Comparison of ENCODE assay signal across 8 cellular contexts in the genomic region with DNA sequence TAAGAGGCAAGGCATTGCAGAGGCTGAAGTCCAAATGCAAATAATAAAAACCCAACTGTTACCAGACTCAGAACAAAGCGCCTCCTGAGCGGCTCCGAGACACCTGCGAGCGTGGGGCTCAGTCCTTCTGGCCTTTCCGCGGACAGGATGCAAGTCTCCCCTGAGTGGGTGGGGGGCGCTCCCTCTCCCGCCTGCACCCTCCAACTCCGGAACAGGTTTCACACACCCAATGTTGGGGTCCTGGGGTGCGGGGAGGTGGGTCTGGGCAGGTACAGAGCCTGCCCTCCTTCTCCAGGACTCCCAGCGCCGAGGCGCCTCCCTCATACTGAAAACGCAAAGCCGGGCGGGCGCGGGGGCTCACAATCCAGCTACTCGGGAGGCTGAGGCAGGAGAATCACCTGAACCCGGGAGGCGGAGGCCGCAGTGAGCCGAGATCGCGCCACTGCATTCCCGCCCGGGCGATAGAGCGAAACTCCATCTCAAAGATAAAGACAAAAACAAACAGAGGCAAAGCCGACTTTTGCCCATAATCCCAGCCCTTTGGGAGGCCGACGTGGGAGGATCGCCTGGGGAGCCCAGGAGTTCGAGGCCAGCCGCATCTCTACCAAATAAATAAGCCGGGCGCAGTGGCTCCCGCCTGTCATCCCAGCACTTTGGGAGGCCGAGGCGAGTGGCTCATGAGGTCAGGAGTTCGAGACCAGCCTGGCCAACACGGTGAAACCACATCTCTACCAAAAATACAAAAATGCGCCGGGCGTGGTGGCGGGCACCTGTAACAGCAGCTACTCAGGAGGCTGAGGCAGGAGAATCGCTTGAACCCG. TPM values are rescaled to one million over a fixed set of nuclear protein-coding genes. Genes with fewer than 3 reads are reported as not detected.
DNase-seq lines count a peak whose midpoint lies in the region; ATAC-seq and TF ChIP-seq lines count a peak whose summit lies in the region.

No MANE protein-coding gene starts in this region.

- peak overlapping the region; percentile 71 for H3K4me3 Mint-ChIP-seq in central memory CD8-positive, alpha-beta T cell
- H3K4me3 Mint-ChIP-seq in nephron progenitor cell: peak overlapping the region; percentile 79

- no peaks in the 10 kb centered on the region for H3K4me1 Mint-ChIP-seq in central memory CD8-positive, alpha-beta T cell
- peaks cover 33% of the 10 kb centered on the region for H3K4me1 Mint-ChIP-seq in nephron progenitor cell

- H3K27ac ChIP-seq in BLaER1: peak overlapping the region; percentile 85
- no peak overlapping the region for H3K27ac ChIP-seq in Karpas-422 (ENCODE audit: low read length)

- no peaks in the 10 kb centered on the region for H3K9me3 Mint-ChIP-seq in central memory CD8-positive, alpha-beta T cell
- no peaks in the 10 kb centered on the region for H3K9me3 Mint-ChIP-seq in nephron progenitor cell

- no peaks in the 10 kb centered on the region for H3K27me3 Mint-ChIP-seq in central memory CD8-positive, alpha-beta T cell
- H3K27me3 Mint-ChIP-seq in nephron progenitor cell (ENCODE audit: low read depth, poor library complexity): peaks cover 32% of the 10 kb centered on the region

- H3K9me3 ChIP-seq in BLaER1 (no peaks in the 10 kb centered on the region), Karpas-422 (ENCODE audit: low read length) (no peaks in the 10 kb centered on the region)

- H3K9ac ChIP-seq in BLaER1 (peak overlapping the region; percentile 87), Karpas-422 (ENCODE audit: low read length) (peak overlapping the region; percentile 82)

- H3K4me2 ChIP-seq in BLaER1 (peak overlapping the region; percentile 96), Karpas-422 (ENCODE audit: low read depth, low read length, poor library complexity, severe bottlenecking) (peak overlapping the region; percentile 89)

- H3K27me3 ChIP-seq in BLaER1 (no peaks in the 10 kb centered on the region), Karpas-422 (ENCODE audit: low read length) (no peaks in the 10 kb centered on the region)

- TF ChIP-seq CTCF in nephron progenitor cell (IDR thresholded peaks at IDR 0.05): no peak

- H2AFZ ChIP-seq in Karpas-422 (ENCODE audit: low read length): no peak overlapping the region; the same call in 1 of the 2 replicates

- H3K79me2 ChIP-seq in Karpas-422 (ENCODE audit: low read length): peaks cover 31% of the 10 kb centered on the region

- H3K27ac Mint-ChIP-seq in central memory CD8-positive, alpha-beta T cell (ENCODE audit: low read depth): no peak overlapping the region
- no peak overlapping the region for H3K27ac Mint-ChIP-seq in nephron progenitor cell

- H3K36me3 ChIP-seq in BLaER1 (peaks cover 32% of the 10 kb centered on the region), Karpas-422 (ENCODE audit: insufficient read depth, low read length) (no peaks in the 10 kb centered on the region; the same call in 1 of the 2 replicates)

- H3K4me1 ChIP-seq in BLaER1 (peaks cover 48% of the 10 kb centered on the region), Karpas-422 (ENCODE audit: low read length) (peaks cover 38% of the 10 kb centered on the region)

- peak overlapping the region; percentile 88 for H3K4me3 ChIP-seq in BLaER1
- H3K4me3 ChIP-seq in Karpas-422 (ENCODE audit: low read length): peak overlapping the region; percentile 89

- DNase-seq in Karpas-422: no peak
- DNase-seq in central memory CD8-positive, alpha-beta T cell (ENCODE audit: low spot score in 2 of 2): no peak
- no peak for DNase-seq in nephron progenitor cell
- no peak for DNase-seq in GM19240 (ENCODE audit: insufficient read length, low spot score)

- H3K9me2 ChIP-seq in Karpas-422 (replicated peaks; ENCODE audit: insufficient read depth, low read length): no peaks in the 10 kb centered on the region

- H4K20me1 ChIP-seq in BLaER1 (peaks cover 43% of the 10 kb centered on the region), Karpas-422 (ENCODE audit: insufficient read depth, low read depth, low read length) (no peaks in the 10 kb centered on the region)

- peaks cover 2% of the 10 kb centered on the region for H3K36me3 Mint-ChIP-seq in central memory CD8-positive, alpha-beta T cell (ENCODE audit: insufficient read depth)
- peaks cover 21% of the 10 kb centered on the region for H3K36me3 Mint-ChIP-seq in nephron progenitor cell (ENCODE audit: low read depth)

- ATAC-seq in central memory CD8-positive, alpha-beta T cell (replicated peaks; ENCODE audit: extremely low read depth, poor library complexity, severe bottlenecking): no peak
- ATAC-seq in GM19351 (IDR thresholded peaks at IDR 0.05; ENCODE audit: unreplicated experiment) (no peak), GM21528 (IDR thresholded peaks at IDR 0.05; ENCODE audit: low FRiP score, unreplicated experiment) (no peak), HG02852 (IDR thresholded peaks at IDR 0.05; ENCODE audit: unreplicated experiment) (no peak)

RNA-seq across cellular contexts. Expression of a gene that starts 0.9 kb away (rescaled TPM):
- total RNA-seq in Karpas-422 (2014; rRNA removed; shearing (Covaris generic); ENCODE audit: low replicate concordance): 10.4 and 14.2 TPM in 2 replicates
